ENCODE assay signal across 21 cellular contexts in genomic region chr9:69097923-69098593, GRCh38.
A peak's percentile ranks its signal among the peaks of the same experiment; 100 is the strongest.
DNase-seq lines count a peak whose midpoint lies in the region; FAIRE-seq and TF ChIP-seq lines count a peak whose summit lies in the region.
"Had no signal": no experiment of that assay in that cellular context is flagged by ENCODE, and none has a peak within 500 bp of the region (broad histone marks: within the 10 kb centered on the region; RNA-seq: fewer than 3 reads in every experiment).

No MANE protein-coding gene starts in this region.

- H3K4me2 ChIP-seq in keratinocyte (ENCODE audit: control insufficient read depth, extremely low read depth, insufficient read depth, low read depth, low read length) = no peak overlapping the region

- H3K9me3 ChIP-seq in keratinocyte (ENCODE audit: control insufficient read depth, low read depth, low read length) (no peaks in the 10 kb centered on the region), small intestine (ENCODE audit: control insufficient read depth, low read depth) (no peaks in the 10 kb centered on the region)
- H3K9me3 ChIP-seq: MG63, vagina had no signal

- in situ Hi-C loops in astrocyte of the spinal cord (cut with HindIII; ENCODE audit: low sequenced_read_pairs) = no loop called here

- no peak overlapping the region for H3K9ac ChIP-seq in keratinocyte (ENCODE audit: control insufficient read depth, extremely low read depth, insufficient read depth, low read length)

- no peak overlapping the region for H2AFZ ChIP-seq in keratinocyte (ENCODE audit: control insufficient read depth, low read length)

- WGBS in small intestine, 3 donors = 91 to 93% (median 91%) methylated on average over 5 of the region's 5 CpGs

- no peak for TF ChIP-seq CTCF in astrocyte of the spinal cord (IDR thresholded peaks at IDR 0.05; ENCODE audit: low read depth, low read length)
- TF ChIP-seq CTCF in keratinocyte (optimal IDR thresholded peaks at IDR 0.05 in 1 of 3, IDR thresholded peaks at IDR 0.05 in 1 of 3, conservative IDR thresholded peaks at IDR 0.05 in 1 of 3; ENCODE audit: extremely low read depth in 1 of 3, insufficient read depth in 2 of 3, low read length in 3 of 3) = no peak

- H3K27ac ChIP-seq in keratinocyte (ENCODE audit: control insufficient read depth, insufficient read depth, low read length) (peak overlapping the region; percentile 49), small intestine (ENCODE audit: low read depth in 1 of 2, low read length in 1 of 2) (peak overlapping the region; percentile 42 to 79)
- H3K27ac ChIP-seq: C4-2B, vagina had no signal

- FAIRE-seq in keratinocyte (lab: Jason Lieb, UNC) (no peak), small intestine (lab: Jason Lieb, UNC) (no peak)
- FAIRE-seq: H54 had no signal

- no peaks in the 10 kb centered on the region for H3K79me2 ChIP-seq in keratinocyte (ENCODE audit: control insufficient read depth, insufficient read depth, low read length)

- peak; percentile 47 for DNase-seq in HCEC 1CT
- peak; percentile 40 for DNase-seq in astrocyte of the spinal cord (ENCODE audit: low read depth, low spot score)
- no peak for DNase-seq in keratinocyte (ENCODE audit: low read depth, low spot score)
- DNase-seq in small intestine = no peak
- DNase-seq in dermis blood vessel endothelial cell = no peak
- DNase-seq in ureter (ENCODE audit: low spot score) = no peak
- no peak for DNase-seq in NCI-H524 (lab: John Stamatoyannopoulos, UW)
- no peak for DNase-seq in NCI-H1417 treated with DMSO at 0.1 percent for 48 hours (lab: John Stamatoyannopoulos, UW)
- DNase-seq: activated CD4-positive, alpha-beta T cell treated with anti-CD3 and anti-CD28 coated beads, Interleukin-2, amount 10 ng/mL, durations not matched to agents 7 days and 5 days; immature natural killer cell; MG63; naive thymus-derived CD4-positive, alpha-beta T cell; NCI-H1436; NCI-H2171; NCI-H526; stimulated activated CD4-positive, alpha-beta T cell treated with anti-CD3 and anti-CD28 coated beads, Interleukin-15, amount 100 ng/mL, for 24 hours; stimulated activated CD8-positive, alpha-beta memory T cell treated with anti-CD3 and anti-CD28 coated beads, Interleukin-4, amount 100 ng/mL, for 48 hours had no signal

- no peaks in the 10 kb centered on the region for H4K20me1 ChIP-seq in keratinocyte (ENCODE audit: control insufficient read depth, extremely low read depth, insufficient read depth, low read length)

- H3K9me1 ChIP-seq in keratinocyte (ENCODE audit: control insufficient read depth, extremely low read depth, insufficient read depth, low read length) = no peaks in the 10 kb centered on the region

- H3K4me3 ChIP-seq in astrocyte of the spinal cord (ENCODE audit: low read depth, low read length) (no peak overlapping the region), keratinocyte (ENCODE audit: control insufficient read depth in 2 of 3, extremely low read depth in 1 of 3, insufficient read depth in 2 of 3, low read depth in 1 of 3, low read length in 3 of 3) (no peak overlapping the region), small intestine (ENCODE audit: low read depth in 1 of 2, low read length in 2 of 2) (peak overlapping the region in 1 of 2 donors; percentile 17)
- H3K4me3 ChIP-seq: lung, MG63, vagina had no signal

- H3K27me3 ChIP-seq in keratinocyte (ENCODE audit: control insufficient read depth, extremely low read depth, insufficient read depth, low read length) = no peaks in the 10 kb centered on the region
- no peaks in the 10 kb centered on the region for H3K27me3 ChIP-seq in small intestine (ENCODE audit: control insufficient read depth in 2 of 2, insufficient read depth in 2 of 2, low read length in 2 of 2)
- H3K27me3 ChIP-seq: MG63, vagina had no signal

- dilution Hi-C loops in keratinocyte (cut with MboI; ENCODE audit: extremely low pct_ligation_motif_present, low sequenced_read_pairs) = no loop called here

- peaks cover 12% of the 10 kb centered on the region for H3K4me1 ChIP-seq in keratinocyte (ENCODE audit: control insufficient read depth, extremely low read depth, insufficient read depth, low read length)
- H3K4me1 ChIP-seq in small intestine (ENCODE audit: control insufficient read depth in 2 of 2, insufficient read depth in 1 of 2, low read depth in 1 of 2, low read length in 1 of 2) = peaks cover 0 to 4% of the 10 kb centered on the region in 2 donors
- H3K4me1 ChIP-seq: vagina had no signal

- no peaks in the 10 kb centered on the region for H3K36me3 ChIP-seq in keratinocyte (ENCODE audit: control insufficient read depth in 2 of 2, extremely low read depth in 1 of 2, insufficient read depth in 2 of 2, low read length in 2 of 2)
- H3K36me3 ChIP-seq in small intestine (ENCODE audit: control insufficient read depth in 2 of 2, insufficient read depth in 2 of 2, low read length in 2 of 2) = no peaks in the 10 kb centered on the region
- H3K36me3 ChIP-seq: MG63, vagina had no signal

Comparison
In these comparisons a context has a peak if more than half of its experiments do, and no peak if none do; other contexts are left out.
1. DNase-seq: peak in HCEC 1CT (single experiment) and astrocyte of the spinal cord (single experiment); none in keratinocyte (single experiment), small intestine (single experiment), dermis blood vessel endothelial cell (single experiment), ureter (single experiment), NCI-H524 (0 of 2) and NCI-H1417 treated with DMSO at 0.1 percent for 48 hours (single experiment).